ENCODE assay signal across 19 cellular contexts in the genomic region with DNA sequence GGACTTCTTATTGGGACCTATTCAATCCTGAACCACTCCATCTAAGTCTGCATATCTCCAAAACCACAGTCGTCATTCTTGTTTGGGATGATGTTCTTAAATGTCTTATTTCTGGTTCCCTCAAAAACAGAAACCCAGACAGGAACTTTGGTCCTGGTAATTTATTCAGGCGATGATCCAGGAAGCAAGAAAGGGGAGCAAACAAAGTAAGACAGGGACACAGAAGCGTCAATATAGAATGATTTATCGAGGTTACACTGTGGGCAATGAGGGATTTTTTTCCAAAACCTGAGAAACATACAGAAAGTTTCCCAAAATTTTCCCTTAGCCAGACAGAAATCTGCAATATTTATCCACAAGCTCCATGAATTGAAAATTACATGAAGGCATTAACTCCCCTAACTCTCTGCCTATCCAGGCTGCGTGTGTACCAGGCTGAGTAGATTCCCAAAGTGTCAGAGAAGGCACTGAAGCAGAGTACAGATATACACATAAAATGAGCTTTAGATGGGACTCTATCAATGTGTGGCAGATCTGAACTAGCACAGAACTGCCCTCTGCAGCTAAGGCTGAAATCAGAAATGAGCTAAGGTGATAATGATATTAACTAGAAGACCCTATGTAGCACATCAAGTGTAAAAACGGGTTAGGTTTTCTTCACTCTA. TPM values are rescaled to one million over a fixed set of nuclear protein-coding genes. Genes with fewer than 3 reads are reported as not detected.
DNase-seq lines count a peak whose midpoint lies in the region; ATAC-seq, FAIRE-seq and TF ChIP-seq lines count a peak whose summit lies in the region.
"Had no signal": no experiment of that assay in that cellular context is flagged by ENCODE, and none has a peak within 500 bp of the region (broad histone marks: within the 10 kb centered on the region; RNA-seq: fewer than 3 reads in every experiment).

No MANE protein-coding gene starts in this region.

- DNase-seq in GM12891 (ENCODE audit: insufficient read length, low spot score) (no peak), H54 (ENCODE audit: insufficient read length, low spot score) (no peak), PC-3 (no peak), left lobe of liver (ENCODE audit: low spot score) (no peak), LoVo (ENCODE audit: low spot score) (no peak), Ammon's horn (ENCODE audit: low spot score) (no peak)
- DNase-seq: Calu3; CD4-positive, CD25-positive, alpha-beta regulatory T cell; DMS 273 treated with DMSO at 0.1 percent for 48 hours; GOT3; HFFc6; Karpas-422 had no signal

- H3K27me3 ChIP-seq in PC-3 (ENCODE audit: low read length) = no peaks in the 10 kb centered on the region
- H3K27me3 ChIP-seq: BLaER1 treated with 17β-estradiol and CSF1 and Interleukin-3, amounts not matched to agents 10 nM and 100 nM had no signal

- intact Hi-C loops in PC-3 (cut with micrococcal nuclease) = no loop called here

- H3K9me2 ChIP-seq in PC-3 (replicated peaks; ENCODE audit: low read length) = no peaks in the 10 kb centered on the region

- H4K20me1 ChIP-seq in PC-3 (ENCODE audit: low read length) = no peaks in the 10 kb centered on the region
- H4K20me1 ChIP-seq: BLaER1 treated with 17β-estradiol and CSF1 and Interleukin-3, amounts not matched to agents 10 nM and 100 nM had no signal

- no peaks in the 10 kb centered on the region for H3K79me2 ChIP-seq in PC-3 (ENCODE audit: low read length)

- ATAC-seq in PC-3 (no peak), left lobe of liver (peak; percentile 90), HG02798 (IDR thresholded peaks at IDR 0.05; ENCODE audit: poor library complexity, unreplicated experiment) (no peak), GM21737 (IDR thresholded peaks at IDR 0.05; ENCODE audit: unreplicated experiment) (no peak)
- ATAC-seq: K562 had no signal

- POLR2A ChIA-PET in PC-3 (lab: Charles Lee; ENCODE audit: unreplicated experiment) = interaction anchor here (0.9 kb wide), 1 partner anchor 228 kb away, joined by 3 read pairs; no protein-coding TSS in a partner anchor

- CTCF ChIA-PET in PC-3 (lab: Charles Lee) = interaction anchor here (0.6 kb wide), 1 partner anchor 209 kb away, joined by 3 read pairs; no protein-coding TSS in a partner anchor

- TF ChIP-seq CTCF in PC-3 (conservative IDR thresholded peaks at IDR 0.05; ENCODE audit: low read depth, low read length) = no peak

- no peak overlapping the region for H3K9ac ChIP-seq in PC-3 (ENCODE audit: low read length)
- H3K9ac ChIP-seq: BLaER1 treated with 17β-estradiol and CSF1 and Interleukin-3, amounts not matched to agents 10 nM and 100 nM had no signal

- H3K9me3 ChIP-seq in PC-3 (ENCODE audit: low read length) = no peaks in the 10 kb centered on the region
- H3K9me3 ChIP-seq: BLaER1 treated with 17β-estradiol and CSF1 and Interleukin-3, amounts not matched to agents 10 nM and 100 nM; HAP-1 had no signal

- H3F3A ChIP-seq in PC-3 (ENCODE audit: low read length, unreplicated experiment) = no peaks in the 10 kb centered on the region

- 0 out of 2 replicates have a peak overlapping the region, but pooled peaks have one; percentile 24 for H2AFZ ChIP-seq in PC-3 (ENCODE audit: low read length)

- H3K4me2 ChIP-seq in PC-3 (ENCODE audit: low read length) = no peak overlapping the region
- H3K4me2 ChIP-seq: BLaER1 treated with 17β-estradiol and CSF1 and Interleukin-3, amounts not matched to agents 10 nM and 100 nM had no signal

- no peak overlapping the region for H3K4me3 ChIP-seq in PC-3 (ENCODE audit: low read length)
- H3K4me3 ChIP-seq: BLaER1 treated with 17β-estradiol and CSF1 and Interleukin-3, amounts not matched to agents 10 nM and 100 nM; HAP-1; K562 had no signal

- no peak overlapping the region for H3K27ac ChIP-seq in PC-3 (ENCODE audit: low read length)
- H3K27ac ChIP-seq: BLaER1 treated with 17β-estradiol and CSF1 and Interleukin-3, amounts not matched to agents 10 nM and 100 nM; HL-60 had no signal

- TF ChIP-seq POLR2A in GM12891 (IDR thresholded peaks at IDR 0.05; ENCODE audit: low read depth, low read length) = no peak
- TF ChIP-seq POLR2A in H54 (IDR thresholded peaks at IDR 0.05; ENCODE audit: low read depth, low read length) = no peak

- no peaks in the 10 kb centered on the region for H3K36me3 ChIP-seq in PC-3 (ENCODE audit: low read depth, low read length)
- H3K36me3 ChIP-seq: BLaER1 treated with 17β-estradiol and CSF1 and Interleukin-3, amounts not matched to agents 10 nM and 100 nM; HAP-1 had no signal

- peak; percentile 26 for FAIRE-seq in GM12891 (lab: Jason Lieb, UNC)
- peak; percentile 53 for FAIRE-seq in H54 (lab: Jason Lieb, UNC)
- FAIRE-seq: K562 had no signal

- BruUV-seq in PC-3 (replicated peaks; lab: Mats Ljungman, UMichigan) = no TSS peak

- H3K4me1 ChIP-seq in PC-3 (ENCODE audit: insufficient read depth, low read length) = peaks cover 12% of the 10 kb centered on the region
- H3K4me1 ChIP-seq: HAP-1 had no signal

TF ChIP-seq in GM12891, 5 proteins besides CTCF, POLR2A, EP300 and RAD21:
- TF ChIP-seq POLR2AphosphoS5 (IDR thresholded peaks at IDR 0.05; ENCODE audit: low read depth, low read length) (no peak), SPI1 (IDR thresholded peaks at IDR 0.05; ENCODE audit: low read depth, low read length) (no peak), PAX5 (IDR thresholded peaks at IDR 0.05; ENCODE audit: insufficient read depth, low read length, severe bottlenecking) (no peak), TAF1 (IDR thresholded peaks at IDR 0.05; ENCODE audit: low read depth, low read length) (no peak), POU2F2 (IDR thresholded peaks at IDR 0.05; ENCODE audit: low read depth, low read length) (no peak)

RNA-seq across cellular contexts. Expression of gene TP63, which starts 43.2 kb away (rescaled TPM):
- 4.3 TPM for polyA plus RNA-seq in GM12891 (2012; ENCODE audit: low read depth, missing spikeins)
- total RNA-seq in PC-3 (2014; rRNA removed) = 0.23 and 0.29 TPM in 2 replicates
- 0.05 TPM for total RNA-seq in left lobe of liver
- total RNA-seq: Calu3, G401, HFFc6 had no signal
